In the genomic region with DNA sequence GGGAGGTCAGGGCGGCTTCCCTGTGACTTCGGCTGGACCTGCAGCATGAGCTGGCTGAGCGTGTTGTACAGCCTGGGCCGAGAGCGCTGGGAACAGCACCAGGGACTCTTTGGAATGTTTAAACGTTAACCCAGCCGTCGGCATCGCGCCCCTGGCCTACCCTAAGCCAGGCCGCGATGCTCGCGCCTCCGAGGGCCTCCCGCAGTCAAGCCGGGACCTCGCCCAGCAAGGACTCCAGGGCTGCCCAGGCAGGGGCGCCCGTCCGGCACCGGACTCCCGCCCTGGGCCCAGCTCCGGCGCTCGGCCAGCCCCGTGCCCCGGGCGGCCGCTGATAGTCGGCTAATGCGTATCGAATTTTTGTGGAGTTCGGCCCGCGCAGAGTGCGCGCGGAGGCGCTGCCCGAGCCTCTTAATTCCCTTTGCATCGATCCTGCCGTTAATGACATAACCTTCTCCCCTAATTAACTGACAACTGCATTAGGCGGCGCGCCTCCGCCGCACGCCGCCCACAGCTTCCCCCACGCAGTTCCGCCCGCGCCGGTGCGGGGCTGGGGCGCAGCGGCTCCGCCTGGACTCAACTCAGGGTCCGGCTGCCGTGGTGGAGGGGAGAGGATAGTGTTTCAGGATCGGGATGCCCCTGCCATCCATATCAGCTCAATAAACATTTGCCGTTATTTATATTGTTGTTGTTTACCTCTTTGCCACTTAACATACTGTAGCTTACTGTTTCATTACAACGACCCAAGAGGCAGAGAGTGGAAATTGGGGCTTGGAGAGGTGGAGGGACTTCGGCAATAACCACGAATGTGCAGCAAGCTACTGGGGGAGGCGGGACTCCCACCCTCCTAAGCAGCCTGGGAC, we compare ENCODE assay signal across 8 cellular contexts. TPM values are rescaled to one million over a fixed set of nuclear protein-coding genes. Genes with fewer than 3 reads are reported as not detected.
DNase-seq lines count a peak whose midpoint lies in the region; ATAC-seq, FAIRE-seq and TF ChIP-seq lines count a peak whose summit lies in the region.

No MANE protein-coding gene starts in this region.

- H2AFZ ChIP-seq in astrocyte (ENCODE audit: low read depth, low read length), result peak overlapping the region; percentile 43
- H2AFZ ChIP-seq in OCI-LY7 (ENCODE audit: low read length), result no peak overlapping the region

- TF ChIP-seq POLR2A in sigmoid colon (IDR thresholded peaks at IDR 0.05), result no peak

- ATAC-seq in HG03460 (IDR thresholded peaks at IDR 0.05; ENCODE audit: unreplicated experiment), result no peak

- peaks cover 39% of the 10 kb centered on the region for H3K27me3 ChIP-seq in astrocyte (ENCODE audit: insufficient read depth, low read length)
- H3K27me3 ChIP-seq in iPS-15b (ENCODE audit: control insufficient read depth, insufficient read depth, low read length), result peaks cover 49% of the 10 kb centered on the region
- H3K27me3 ChIP-seq in sigmoid colon, result peaks cover 0 to 4% (median 0%) of the 10 kb centered on the region in 3 donors

- no peak overlapping the region for H3K4me3 Mint-ChIP-seq in astrocyte (ENCODE audit: unreplicated experiment)

- no peaks in the 10 kb centered on the region for H3K36me3 Mint-ChIP-seq in astrocyte (ENCODE audit: low read depth, unreplicated experiment)

- H3K27ac Mint-ChIP-seq in astrocyte (ENCODE audit: unreplicated experiment), result no peak overlapping the region

- no peak for FAIRE-seq in astrocyte (lab: Jason Lieb, UNC)

- CTCF ChIA-PET in OCI-LY7 (lab: Charles Lee; ENCODE audit: unreplicated experiment), result no interaction called here

- peaks cover 18% of the 10 kb centered on the region for H3K27me3 Mint-ChIP-seq in astrocyte (ENCODE audit: low read depth, unreplicated experiment)

- H3K9me2 ChIP-seq in OCI-LY7 (ENCODE audit: insufficient read depth, low read length), result no peaks in the 10 kb centered on the region

- peaks cover 5% of the 10 kb centered on the region for H3K4me1 ChIP-seq in astrocyte (ENCODE audit: insufficient read depth, low read length)
- peaks cover 4% of the 10 kb centered on the region for H3K4me1 ChIP-seq in iPS-15b (ENCODE audit: control insufficient read depth, insufficient read depth, low read length)
- H3K4me1 ChIP-seq in sigmoid colon, result peaks cover 0 to 14% (median 9%) of the 10 kb centered on the region in 4 donors
- H3K4me1 ChIP-seq in OCI-LY7 (ENCODE audit: insufficient read depth, low read length, poor library complexity, severe bottlenecking), result no peaks in the 10 kb centered on the region

- POLR2A ChIA-PET in OCI-LY7 (lab: Charles Lee), result no interaction called here

- no peak overlapping the region for H3K27ac ChIP-seq in astrocyte (ENCODE audit: low read depth, low read length)
- H3K27ac ChIP-seq in sigmoid colon, result peak overlapping the region; percentile 38 to 47 (median 42)
- no peak overlapping the region for H3K27ac ChIP-seq in OCI-LY7 (ENCODE audit: low read depth, low read length, poor library complexity, severe bottlenecking)

- H4K20me1 ChIP-seq in astrocyte (ENCODE audit: insufficient read depth, low read length) (no peaks in the 10 kb centered on the region), OCI-LY7 (ENCODE audit: insufficient read depth, low read length) (no peaks in the 10 kb centered on the region)

- H3K4me1 Mint-ChIP-seq in astrocyte (ENCODE audit: low read depth, unreplicated experiment), result peaks cover 4% of the 10 kb centered on the region

- no TSS peak for BruUV-seq in OCI-LY7 (replicated peaks; lab: Mats Ljungman, UMichigan)

- peak overlapping the region; percentile 17 for H3K4me3 ChIP-seq in AG09309 (ENCODE audit: control insufficient read depth, low read depth, low read length)
- H3K4me3 ChIP-seq in astrocyte (ENCODE audit: insufficient read depth, low read depth, low read length), result peak overlapping the region; percentile 51
- peak overlapping the region; percentile 64 for H3K4me3 ChIP-seq in iPS-15b (ENCODE audit: low read depth, low read length)
- peak overlapping the region; percentile 30 to 53 (median 46) for H3K4me3 ChIP-seq in sigmoid colon
- no peak overlapping the region for H3K4me3 ChIP-seq in OCI-LY7 (ENCODE audit: low read depth, low read length, poor library complexity, severe bottlenecking)

- H3K36me3 ChIP-seq in astrocyte (ENCODE audit: insufficient read depth, low read length), result no peaks in the 10 kb centered on the region
- no peaks in the 10 kb centered on the region for H3K36me3 ChIP-seq in iPS-15b (ENCODE audit: control insufficient read depth, insufficient read depth, low read length)
- no peaks in the 10 kb centered on the region for H3K36me3 ChIP-seq in sigmoid colon
- H3K36me3 ChIP-seq in OCI-LY7 (ENCODE audit: insufficient read depth, low read length), result no peaks in the 10 kb centered on the region

- H3K9me3 ChIP-seq in astrocyte (ENCODE audit: insufficient read depth, low read depth, low read length) (no peaks in the 10 kb centered on the region), iPS-15b (ENCODE audit: control insufficient read depth, insufficient read depth, low read length) (no peaks in the 10 kb centered on the region), sigmoid colon (no peaks in the 10 kb centered on the region), OCI-LY7 (ENCODE audit: low read length) (no peaks in the 10 kb centered on the region)

- H3K9me3 Mint-ChIP-seq in astrocyte (ENCODE audit: unreplicated experiment), result no peaks in the 10 kb centered on the region

- H3K4me2 ChIP-seq in astrocyte (ENCODE audit: low read length) (peak overlapping the region; percentile 81), OCI-LY7 (ENCODE audit: low read length) (no peak overlapping the region)

- TF ChIP-seq EP300 in sigmoid colon (IDR thresholded peaks at IDR 0.05), result no peak

- peak overlapping the region; percentile 55 for H3K9ac ChIP-seq in astrocyte (ENCODE audit: low read length)
- H3K9ac ChIP-seq in iPS-15b (ENCODE audit: low read depth, low read length), result no peak overlapping the region

- intact Hi-C loops in sigmoid colon (cut with DNase I) (no loop called here), OCI-LY7 (cut with micrococcal nuclease; ENCODE audit: unreplicated experiment) (no loop called here)

- DNase-seq in AG09309 (ENCODE audit: low read depth) (no peak), HK-2 (ENCODE audit: unreplicated experiment) (peak; percentile 38), astrocyte (ENCODE audit: low read depth) (peak; percentile 11), sigmoid colon (peak; percentile 62), HCEC 1CT (no peak), OCI-LY7 (ENCODE audit: low spot score) (no peak)

- 4 to 6% methylated on average over 67 of the region's 67 CpGs for WGBS in sigmoid colon, 2 donors

- no peak for TF ChIP-seq CTCF in AG09309 (IDR thresholded peaks at IDR 0.05; ENCODE audit: control insufficient read depth, insufficient read depth, low read depth, low read length, missing control alignments)
- TF ChIP-seq CTCF in astrocyte (IDR thresholded peaks at IDR 0.05; ENCODE audit: insufficient read depth, low read depth, low read length), result no peak
- TF ChIP-seq CTCF in sigmoid colon (IDR thresholded peaks at IDR 0.05), result no peak
- TF ChIP-seq CTCF in OCI-LY7 (conservative IDR thresholded peaks at IDR 0.05; ENCODE audit: low read length), result no peak

- no peaks in the 10 kb centered on the region for H3K79me2 ChIP-seq in astrocyte (ENCODE audit: insufficient read depth, low read length)
- no peaks in the 10 kb centered on the region for H3K79me2 ChIP-seq in OCI-LY7 (ENCODE audit: insufficient read depth, low read depth, low read length)

RNA-seq across cellular contexts. Expression of a gene that starts 28.8 kb away (rescaled TPM):
- total RNA-seq in astrocyte (27.6 and 34.2 TPM in 2 replicates), sigmoid colon (10 to 100 TPM; 17.2 to 33.1 (median 19.7) TPM), OCI-LY7 (2022) (36.7 and 45.0 TPM in 2 replicates)
- 10 to 100 TPM in 1 of 3 donors, 1 to 10 TPM in 2; 7.8 to 15.2 (median 9.5) TPM for polyA plus RNA-seq in sigmoid colon
- total RNA-seq in OCI-LY7 (2014; rRNA removed; shearing (Covaris generic)), result 31.8 and 46.7 TPM in 2 replicates

RNA-seq across cellular contexts. Expression of a gene that starts 32.5 kb away (rescaled TPM):
- total RNA-seq in astrocyte, result 0.16 TPM in 1 of 2 replicates, not detected in the other
- total RNA-seq in sigmoid colon, result 1 to 10 TPM in 2 of 4 donors, under 1 TPM in 2; 0.49 to 3.9 (median 1.3) TPM
- under 1 TPM in 2 of 3 donors, not detected in 1; 0.69 to 0.73 TPM for polyA plus RNA-seq in sigmoid colon
- total RNA-seq in OCI-LY7 (2014; rRNA removed; shearing (Covaris generic)), result 0.08 TPM in 1 of 2 replicates, not detected in the other
- not detected in 2 replicates for total RNA-seq in OCI-LY7 (2022)

Comparison
In these comparisons a context has a peak if more than half of its experiments do, and no peak if none do; other contexts are left out.
1. DNase-seq: peak in HK-2 (single experiment), astrocyte (single experiment) and sigmoid colon (single experiment); none in AG09309 (single experiment), HCEC 1CT (single experiment) and OCI-LY7 (single experiment).
2. H3K27ac ChIP-seq: peak in sigmoid colon (4 of 4); none in astrocyte (single experiment) and OCI-LY7 (single experiment).